In the genomic region with DNA sequence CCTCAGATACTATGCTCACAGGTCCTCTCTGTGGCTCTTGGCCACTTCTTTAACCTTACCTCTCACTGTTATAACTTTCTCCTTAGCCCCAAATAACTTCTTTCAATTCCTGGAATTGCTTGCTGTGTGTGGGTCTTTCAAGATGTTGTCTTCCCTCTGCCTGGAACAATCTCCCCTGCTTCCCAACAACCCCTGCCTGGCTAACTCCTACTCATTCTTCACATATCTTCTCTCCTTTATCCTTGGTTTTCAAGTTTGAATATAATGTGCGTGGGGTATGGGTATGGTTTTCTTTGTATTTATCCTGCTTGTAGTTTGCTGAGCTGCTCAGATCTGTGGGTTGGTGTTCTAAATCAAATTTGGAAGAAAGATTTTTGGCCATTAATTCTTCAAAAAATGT, we compare ENCODE assay signal across 22 cellular contexts. TPM values are rescaled to one million over a fixed set of nuclear protein-coding genes. Genes with fewer than 3 reads are reported as not detected.
DNase-seq lines count a peak whose midpoint lies in the region; ATAC-seq, FAIRE-seq and TF ChIP-seq lines count a peak whose summit lies in the region.
"Had no signal": no experiment of that assay in that cellular context is flagged by ENCODE, and none has a peak within 500 bp of the region (broad histone marks: within the 10 kb centered on the region; RNA-seq: fewer than 3 reads in every experiment).

No MANE protein-coding gene starts in this region.

- peaks cover 29% of the 10 kb centered on the region for H3K4me1 Mint-ChIP-seq in T-helper 2 cell treated with Interferon-gamma antibody and Interleukin-4, amounts not matched to agents 5 μg/mL and 100 μg/mL, for 36 hours (ENCODE audit: low read depth)
- H3K4me1 Mint-ChIP-seq in nephron = peaks cover 24% of the 10 kb centered on the region
- peaks cover 8 to 27% (median 24%) of the 10 kb centered on the region in 4 donors for H3K4me1 Mint-ChIP-seq in naive thymus-derived CD8-positive, alpha-beta T cell
- H3K4me1 Mint-ChIP-seq: GM23338 had no signal

- H3K9me3 Mint-ChIP-seq in T-helper 2 cell treated with Interferon-gamma antibody and Interleukin-4, amounts not matched to agents 5 μg/mL and 100 μg/mL, for 36 hours = no peaks in the 10 kb centered on the region
- H3K9me3 Mint-ChIP-seq in nephron = no peaks in the 10 kb centered on the region
- no peaks in the 10 kb centered on the region for H3K9me3 Mint-ChIP-seq in naive thymus-derived CD8-positive, alpha-beta T cell
- H3K9me3 Mint-ChIP-seq: CD4-positive, alpha-beta memory T cell; GM23338 had no signal

- in situ Hi-C loops in K562 (cut with MboI) = no loop called here

- no peak for FAIRE-seq in K562 (lab: Jason Lieb, UNC)
- FAIRE-seq: A549, GM12892, GM18507, H54, HepG2 had no signal

- no peaks in the 10 kb centered on the region for H4K20me1 ChIP-seq in K562 (replicated peaks; ENCODE audit: control insufficient read depth, insufficient read depth, low read length)

- POLR2A ChIA-PET in K562 (lab: Yijun Ruan, JAX) = no interaction called here
- POLR2A ChIA-PET in naive thymus-derived CD8-positive, alpha-beta T cell (lab: Charles Lee) = no interaction called here

- H3K36me3 ChIP-seq in K562 (ENCODE audit: control insufficient read depth, insufficient read depth, low read length) (no peaks in the 10 kb centered on the region), uterus (no peaks in the 10 kb centered on the region)

- no peak for TF ChIP-seq EP300 in K562 (IDR thresholded peaks at IDR 0.05; ENCODE audit: low read length)

- no peak for TF ChIP-seq RAD21 in K562 (CRISPR knock-in tag; conservative IDR thresholded peaks at IDR 0.05 in 1 of 2, IDR thresholded peaks at IDR 0.05 in 1 of 2)

- intact Hi-C loops in K562 (cut with micrococcal nuclease) (no loop called here), uterus (cut with DNase I; ENCODE audit: low total_unique reads) (no loop called here)

- H3K36me3 Mint-ChIP-seq in T-helper 2 cell treated with Interferon-gamma antibody and Interleukin-4, amounts not matched to agents 5 μg/mL and 100 μg/mL, for 36 hours (ENCODE audit: low read depth) = peaks cover 11% of the 10 kb centered on the region
- H3K36me3 Mint-ChIP-seq in nephron (ENCODE audit: low read depth) = no peaks in the 10 kb centered on the region
- peaks cover 0 to 8% (median 3%) of the 10 kb centered on the region in 3 donors for H3K36me3 Mint-ChIP-seq in naive thymus-derived CD8-positive, alpha-beta T cell
- H3K36me3 Mint-ChIP-seq: IgD-negative memory B cell had no signal

- no peak overlapping the region for H3K4me3 Mint-ChIP-seq in T-helper 2 cell treated with Interferon-gamma antibody and Interleukin-4, amounts not matched to agents 5 μg/mL and 100 μg/mL, for 36 hours
- H3K4me3 Mint-ChIP-seq in nephron = peak overlapping the region; percentile 45 to 55 (median 48)
- no peak overlapping the region for H3K4me3 Mint-ChIP-seq in naive thymus-derived CD8-positive, alpha-beta T cell
- H3K4me3 Mint-ChIP-seq: CD4-positive, alpha-beta memory T cell; GM23338 had no signal

- TF ChIP-seq CTCF in K562 (IDR thresholded peaks at IDR 0.05 in 2 of 3, conservative IDR thresholded peaks at IDR 0.05 in 1 of 3; ENCODE audit: insufficient read depth in 2 of 3, low read depth in 1 of 3, low read length in 3 of 3) (no peak), nephron (IDR thresholded peaks at IDR 0.05; ENCODE audit: unreplicated experiment in 3 of 3) (no peak), uterus (IDR thresholded peaks at IDR 0.05) (no peak)

- CTCF ChIA-PET in K562 (lab: Yijun Ruan, JAX; ENCODE audit: low intra/inter-chr PET ratio) = no interaction called here

- TF ChIP-seq POLR2A in K562 (conservative IDR thresholded peaks at IDR 0.05) (no peak), uterus (IDR thresholded peaks at IDR 0.05) (no peak)

- WGBS in K562 (ENCODE audit: insufficient coverage, low coverage, missing lambda C conversion rate) = 33% methylated on average over 1 of the region's 1 CpG

- H3K27ac ChIP-seq in K562 (ENCODE audit: extremely low read depth, low read depth, low read length) (no peak overlapping the region), uterus (peak overlapping the region; percentile 5 to 13)
- H3K27ac ChIP-seq: A549, C4-2B had no signal

- H3K27me3 Mint-ChIP-seq in T-helper 2 cell treated with Interferon-gamma antibody and Interleukin-4, amounts not matched to agents 5 μg/mL and 100 μg/mL, for 36 hours (ENCODE audit: low read depth) = no peaks in the 10 kb centered on the region
- no peaks in the 10 kb centered on the region for H3K27me3 Mint-ChIP-seq in nephron (ENCODE audit: low read depth)
- peaks cover 2 to 11% (median 5%) of the 10 kb centered on the region in 5 donors for H3K27me3 Mint-ChIP-seq in naive thymus-derived CD8-positive, alpha-beta T cell
- H3K27me3 Mint-ChIP-seq: IgD-negative memory B cell had no signal

- BruUV-seq in K562 (replicated peaks; lab: Mats Ljungman, UMichigan) = no TSS peak

- peaks cover 5% of the 10 kb centered on the region; the same call in 2 of the 3 replicates for H3K79me2 ChIP-seq in K562 (ENCODE audit: control insufficient read depth, insufficient read depth, low read length)

- peaks cover 0 to 10% of the 10 kb centered on the region in 2 experiments; a peak in 2 of 5 replicates for H3K4me1 ChIP-seq in K562 (replicated peaks in 1 of 2; ENCODE audit: control insufficient read depth in 2 of 2, insufficient read depth in 2 of 2, low read length in 2 of 2)
- H3K4me1 ChIP-seq in uterus = peaks cover 0 to 17% of the 10 kb centered on the region in 2 donors

- no peak for ATAC-seq in K562
- ATAC-seq in naive thymus-derived CD8-positive, alpha-beta T cell = no peak
- ATAC-seq: A549, GM23338, HepG2 had no signal

- no peak overlapping the region; the same call in 1 of the 2 replicates for H3K4me2 ChIP-seq in K562 (ENCODE audit: insufficient read depth, low read length)
- H3K4me2 ChIP-seq: A549, GM23338 had no signal

- no peaks in the 10 kb centered on the region for H3K9me3 ChIP-seq in K562 (replicated peaks; ENCODE audit: control insufficient read depth, insufficient read depth, low read depth, low read length)
- H3K9me3 ChIP-seq in uterus = no peaks in the 10 kb centered on the region
- H3K9me3 ChIP-seq: A549 had no signal

- H3K9ac ChIP-seq in K562 (ENCODE audit: insufficient read depth in 1 of 2, low read depth in 2 of 2, low read length in 2 of 2) = no peak overlapping the region

- H3K4me3 ChIP-seq in K562 (no peak overlapping the region), uterus (no peak overlapping the region)
- H3K4me3 ChIP-seq: A549, GM23338 had no signal

- H3K27ac Mint-ChIP-seq in T-helper 2 cell treated with Interferon-gamma antibody and Interleukin-4, amounts not matched to agents 5 μg/mL and 100 μg/mL, for 36 hours = peak overlapping the region; percentile 21
- peak overlapping the region; percentile 77 to 92 (median 85) for H3K27ac Mint-ChIP-seq in nephron
- H3K27ac Mint-ChIP-seq in naive thymus-derived CD8-positive, alpha-beta T cell = no peak overlapping the region
- H3K27ac Mint-ChIP-seq: GM23338, IgD-negative memory B cell had no signal

- H3K9me1 ChIP-seq in K562 (ENCODE audit: control insufficient read depth, insufficient read depth, low read length) = no peaks in the 10 kb centered on the region

- peak overlapping the region; percentile 96 for H2AFZ ChIP-seq in K562 (ENCODE audit: low read depth, low read length)

- no peaks in the 10 kb centered on the region for H3K27me3 ChIP-seq in K562 (ENCODE audit: control insufficient read depth in 2 of 2, insufficient read depth in 2 of 2, low read length in 2 of 2)
- no peaks in the 10 kb centered on the region for H3K27me3 ChIP-seq in uterus

- DNase-seq in T-helper 2 cell treated with Interferon-gamma antibody and Interleukin-4, amounts not matched to agents 5 μg/mL and 100 μg/mL, for 36 hours (ENCODE audit: low spot score) = no peak
- DNase-seq in T-helper 2 cell = no peak
- no peak for DNase-seq in K562 (ENCODE audit: extremely low read depth in 1 of 4, low spot score in 3 of 4)
- no peak for DNase-seq in uterus
- no peak for DNase-seq in naive thymus-derived CD8-positive, alpha-beta T cell
- DNase-seq in kidney glomerular epithelial cell (lab: John Stamatoyannopoulos, UW) = no peak
- DNase-seq in mesenteric fat pad (ENCODE audit: low spot score) = no peak
- DNase-seq: AML-193; CD4-positive, alpha-beta memory T cell; DMS153; DMS79; GDM1; HCEC 1CT had no signal

RNA-seq across cellular contexts. Expression of a gene that starts 2.7 kb away (rescaled TPM):
- total RNA-seq in K562 (2011; cell fraction: chromatin; rRNA removed; ENCODE audit: low replicate concordance) = 5.7 and 16.7 TPM in 2 replicates
- total RNA-seq in K562 (2011; cell fraction: nucleolus; rRNA removed) = 5.0 and 6.8 TPM in 2 replicates
- total RNA-seq in K562 (2011; cell fraction: nucleoplasm; rRNA removed) = 4.5 and 9.2 TPM in 2 replicates
- total RNA-seq in K562 (2014; rRNA removed) (19.7 and 22.9 TPM in 2 replicates), K562 (2014; rRNA removed; fragmentation: Illumina TruSeq; extraction: Trizol) (27.5 and 33.4 TPM in 2 replicates), K562 (2015; rRNA removed; fragmentation: Illumina TruSeq; extraction: Trizol) (32.1 and 35.1 TPM in 2 replicates), K562 (2021) (14.1 and 14.3 TPM in 2 replicates), uterus (10 to 100 TPM; 36.5 to 59.9 (median 49.3) TPM), mesenteric fat pad (51.7 TPM)
- polyA plus RNA-seq in K562 (2011; rRNA removed) (43.5 and 52.9 TPM in 2 replicates), K562 (2014; fragmentation: Illumina TruSeq; extraction: Trizol) (49.3 and 54.4 TPM in 2 replicates), K562 (2014; fragmentation: Nextera tagmentation; extraction: Ambion mirVana) (10 to 100 TPM; 67.9 to 74.9 TPM), K562 (2014; rRNA removed) (28.3 and 33.8 TPM in 2 replicates)
- polyA plus RNA-seq in K562 (2011; cell fraction: cytosol; rRNA removed) = 18.9 and 23.4 TPM in 2 replicates
- polyA plus RNA-seq in K562 (2011; cell fraction: nucleus; rRNA removed) = 12.5 and 15.6 TPM in 2 replicates
- polyA plus RNA-seq in K562 (2012) = 26.8 and 34.3 TPM in 2 replicates
- 23.2 and 27.8 TPM in 2 replicates for polyA minus RNA-seq in K562 (2011; rRNA and poly(A)+ RNA removed)
- polyA minus RNA-seq in K562 (2011; cell fraction: cytosol; rRNA and poly(A)+ RNA removed) = 14.1 and 14.6 TPM in 2 replicates
- polyA minus RNA-seq in K562 (2011; cell fraction: nucleus; rRNA and poly(A)+ RNA removed) = 7.1 and 15.3 TPM in 2 replicates
- 10 to 100 TPM; 54.3 to 57.0 TPM for total RNA-seq in naive thymus-derived CD8-positive, alpha-beta T cell
- 10 to 100 TPM; 89.3 to 97.2 (median 93.4) TPM for polyA plus RNA-seq in naive thymus-derived CD8-positive, alpha-beta T cell

RNA-seq across cellular contexts. Expression of a gene that starts 55.4 kb away (rescaled TPM):
- 31.2 and 57.8 TPM in 2 replicates for total RNA-seq in K562 (2011; cell fraction: chromatin; rRNA removed; ENCODE audit: low replicate concordance)
- total RNA-seq in K562 (2011; cell fraction: nucleolus; rRNA removed) = 12.5 and 13.3 TPM in 2 replicates
- 32.1 and 42.8 TPM in 2 replicates for total RNA-seq in K562 (2011; cell fraction: nucleoplasm; rRNA removed)
- 68.2 and 72.2 TPM in 2 replicates for total RNA-seq in K562 (2014; rRNA removed)
- 183 and 199 TPM in 2 replicates for total RNA-seq in K562 (2014; rRNA removed; fragmentation: Illumina TruSeq; extraction: Trizol)
- 135 and 144 TPM in 2 replicates for total RNA-seq in K562 (2015; rRNA removed; fragmentation: Illumina TruSeq; extraction: Trizol)
- 108 and 111 TPM in 2 replicates for total RNA-seq in K562 (2021)
- 184 and 231 TPM in 2 replicates for polyA plus RNA-seq in K562 (2011; rRNA removed)
- polyA plus RNA-seq in K562 (2011; cell fraction: cytosol; rRNA removed) = 46.1 and 98.3 TPM in 2 replicates
- polyA plus RNA-seq in K562 (2011; cell fraction: nucleus; rRNA removed) = 20.3 and 45.3 TPM in 2 replicates
- polyA plus RNA-seq in K562 (2012) = 99.8 and 124 TPM in 2 replicates
- polyA plus RNA-seq in K562 (2014; fragmentation: Illumina TruSeq; extraction: Trizol) = 155 and 170 TPM in 2 replicates
- polyA plus RNA-seq in K562 (2014; fragmentation: Nextera tagmentation; extraction: Ambion mirVana) = 100 to 1,000 TPM; 355 to 429 TPM
- polyA plus RNA-seq in K562 (2014; rRNA removed) = 124 and 138 TPM in 2 replicates
- 156 and 162 TPM in 2 replicates for polyA minus RNA-seq in K562 (2011; rRNA and poly(A)+ RNA removed)
- polyA minus RNA-seq in K562 (2011; cell fraction: cytosol; rRNA and poly(A)+ RNA removed) = 39.5 and 43.5 TPM in 2 replicates
- 18.3 and 39.2 TPM in 2 replicates for polyA minus RNA-seq in K562 (2011; cell fraction: nucleus; rRNA and poly(A)+ RNA removed)
- 10 to 100 TPM in 3 of 4 donors, 1 to 10 TPM in 1; 5.6 to 49.4 (median 22.4) TPM for total RNA-seq in uterus
- total RNA-seq in naive thymus-derived CD8-positive, alpha-beta T cell = 10 to 100 TPM; 20.4 to 20.5 TPM
- 10 to 100 TPM; 23.0 to 34.4 (median 23.8) TPM for polyA plus RNA-seq in naive thymus-derived CD8-positive, alpha-beta T cell
- total RNA-seq in mesenteric fat pad = 19.8 TPM

RNA-seq across cellular contexts. Expression of a gene that starts 55.5 kb away (rescaled TPM):
- total RNA-seq in K562 (2011; cell fraction: chromatin; rRNA removed; ENCODE audit: low replicate concordance) = 36.7 and 128 TPM in 2 replicates
- total RNA-seq in K562 (2011; cell fraction: nucleolus; rRNA removed) = 19.0 and 24.6 TPM in 2 replicates
- 40.8 and 65.7 TPM in 2 replicates for total RNA-seq in K562 (2011; cell fraction: nucleoplasm; rRNA removed)
- total RNA-seq in K562 (2014; rRNA removed) (22.5 and 26.1 TPM in 2 replicates), K562 (2014; rRNA removed; fragmentation: Illumina TruSeq; extraction: Trizol) (62.5 and 66.7 TPM in 2 replicates), K562 (2015; rRNA removed; fragmentation: Illumina TruSeq; extraction: Trizol) (48.6 and 50.2 TPM in 2 replicates), K562 (2021) (30.1 and 30.4 TPM in 2 replicates), uterus (10 to 100 TPM in 1 of 4 donors, 1 to 10 TPM in 1, under 1 TPM in 2; 0.26 to 26.8 (median 1.2) TPM), mesenteric fat pad (2.3 TPM)
- polyA plus RNA-seq in K562 (2011; rRNA removed) (32.3 and 49.0 TPM in 2 replicates), K562 (2014; fragmentation: Illumina TruSeq; extraction: Trizol) (36.0 and 43.4 TPM in 2 replicates), K562 (2014; fragmentation: Nextera tagmentation; extraction: Ambion mirVana) (10 to 100 TPM; 56.2 to 59.1 TPM), K562 (2014; rRNA removed) (29.6 and 30.4 TPM in 2 replicates)
- 4.4 and 11.2 TPM in 2 replicates for polyA plus RNA-seq in K562 (2011; cell fraction: cytosol; rRNA removed)
- polyA plus RNA-seq in K562 (2011; cell fraction: nucleus; rRNA removed) = 32.5 and 42.6 TPM in 2 replicates
- polyA plus RNA-seq in K562 (2012) = 21.7 and 26.3 TPM in 2 replicates
- 59.5 and 64.2 TPM in 2 replicates for polyA minus RNA-seq in K562 (2011; rRNA and poly(A)+ RNA removed)
- 10.6 and 15.4 TPM in 2 replicates for polyA minus RNA-seq in K562 (2011; cell fraction: cytosol; rRNA and poly(A)+ RNA removed)
- polyA minus RNA-seq in K562 (2011; cell fraction: nucleus; rRNA and poly(A)+ RNA removed) = 44.7 and 66.6 TPM in 2 replicates
- 1 to 10 TPM; 1.3 to 1.8 TPM for total RNA-seq in naive thymus-derived CD8-positive, alpha-beta T cell
- 1 to 10 TPM; 1.2 to 2.1 (median 1.9) TPM for polyA plus RNA-seq in naive thymus-derived CD8-positive, alpha-beta T cell

Comparison
In these comparisons a context has a peak if more than half of its experiments do, and no peak if none do; other contexts are left out.
1. H3K27ac Mint-ChIP-seq: peak in T-helper 2 cell treated with Interferon-gamma antibody and Interleukin-4, amounts not matched to agents 5 μg/mL and 100 μg/mL, for 36 hours (single experiment) and nephron (3 of 3); none in naive thymus-derived CD8-positive, alpha-beta T cell (0 of 10).
2. H3K4me3 Mint-ChIP-seq: peak in nephron (3 of 3); none in T-helper 2 cell treated with Interferon-gamma antibody and Interleukin-4, amounts not matched to agents 5 μg/mL and 100 μg/mL, for 36 hours (single experiment) and naive thymus-derived CD8-positive, alpha-beta T cell (0 of 10).